ENCODE assay signal across 24 cellular contexts in the genomic region with DNA sequence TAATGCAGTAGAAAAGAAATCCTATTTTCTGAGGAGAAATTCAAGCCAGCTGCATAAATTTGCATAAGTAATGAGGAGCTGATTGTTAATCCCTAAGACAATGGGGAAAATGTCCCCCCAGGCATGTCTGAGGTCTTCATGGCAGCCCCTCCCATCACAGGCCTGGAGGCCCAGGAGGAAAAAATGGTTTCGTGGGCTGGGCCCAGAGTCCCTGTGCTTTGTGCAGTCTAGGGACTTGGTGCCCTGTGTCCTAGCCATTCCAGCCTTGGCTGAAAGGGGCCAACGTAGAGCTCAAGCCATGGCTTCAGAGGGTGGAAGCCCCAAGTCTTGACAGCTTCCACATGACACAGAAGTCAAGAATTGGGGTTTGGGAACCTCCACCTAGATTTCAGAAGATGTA.
DNase-seq lines count a peak whose midpoint lies in the region; ATAC-seq, FAIRE-seq and TF ChIP-seq lines count a peak whose summit lies in the region.
"Had no signal": no experiment of that assay in that cellular context is flagged by ENCODE, and none has a peak within 500 bp of the region (broad histone marks: within the 10 kb centered on the region; RNA-seq: fewer than 3 reads in every experiment).

No MANE protein-coding gene starts in this region.

- H3K79me2 ChIP-seq in K562 (ENCODE audit: control insufficient read depth, insufficient read depth, low read length) = no peaks in the 10 kb centered on the region
- no peaks in the 10 kb centered on the region for H3K79me2 ChIP-seq in mesendoderm (ENCODE audit: control insufficient read depth, insufficient read depth, low read length)

- no peak overlapping the region for H2BK15ac ChIP-seq in mesendoderm (replicated peaks; ENCODE audit: low read depth)

- no peak for TF ChIP-seq EP300 in A549 (IDR thresholded peaks at IDR 0.05)
- no peak for TF ChIP-seq EP300 in K562 (IDR thresholded peaks at IDR 0.05; ENCODE audit: low read length)

- no peak overlapping the region for H2AFZ ChIP-seq in K562 (ENCODE audit: low read depth, low read length)

- no peaks in the 10 kb centered on the region for H4K20me1 ChIP-seq in K562 (replicated peaks; ENCODE audit: control insufficient read depth, insufficient read depth, low read length)
- H4K20me1 ChIP-seq: BLaER1 treated with 17β-estradiol and CSF1 and Interleukin-3, amounts not matched to agents 10 nM and 100 nM had no signal

- H3K4me1 ChIP-seq in A549 = no peaks in the 10 kb centered on the region
- H3K4me1 ChIP-seq in HEK293 (ENCODE audit: control insufficient read depth, insufficient read depth, low read length) = no peaks in the 10 kb centered on the region
- no peaks in the 10 kb centered on the region for H3K4me1 ChIP-seq in K562 (replicated peaks in 1 of 2; ENCODE audit: control insufficient read depth in 2 of 2, insufficient read depth in 2 of 2, low read length in 2 of 2)
- H3K4me1 ChIP-seq in mesendoderm (ENCODE audit: control insufficient read depth, low read depth, low read length) = no peaks in the 10 kb centered on the region
- no peaks in the 10 kb centered on the region for H3K4me1 ChIP-seq in uterus
- H3K4me1 ChIP-seq: BLaER1 treated with 17β-estradiol and CSF1 and Interleukin-3, amounts not matched to agents 10 nM and 100 nM; Caco-2 had no signal

- H4K5ac ChIP-seq in mesendoderm (ENCODE audit: low read length) = no peak overlapping the region

- DNase-seq in A549 (ENCODE audit: low read depth in 1 of 2, low spot score in 1 of 2) (no peak), K562 (ENCODE audit: extremely low read depth in 1 of 4, low spot score in 3 of 4) (no peak), mesendoderm (peak; percentile 35), GM03348 (ENCODE audit: low spot score) (no peak), NCI-H1417 treated with DMSO at 0.1 percent for 48 hours (lab: John Stamatoyannopoulos, UW) (no peak), uterus (no peak), inferior parietal cortex (ENCODE audit: extremely low spot score) (no peak)
- DNase-seq: 8988T; AML-193; Caco-2; Calu3; CD4-positive, alpha-beta T cell; CD8-positive, alpha-beta T cell; DMS79 treated with DMSO at 0.1 percent for 48 hours; GF-D8 had no signal

- H3K18ac ChIP-seq in mesendoderm (ENCODE audit: low read length) = no peak overlapping the region

- CTCF ChIA-PET in A549 (lab: Yijun Ruan, JAX) (interaction anchor here (1.1 kb wide), 1 partner anchor 10 kb away, joined by 3 read pairs; no protein-coding TSS in a partner anchor), HEK293 (lab: Yijun Ruan, JAX) (no interaction called here), K562 (lab: Yijun Ruan, JAX; ENCODE audit: low intra/inter-chr PET ratio) (no interaction called here)

- no peak overlapping the region for H3K56ac ChIP-seq in mesendoderm (ENCODE audit: low read length)

- H3K36me3 ChIP-seq in HEK293 (ENCODE audit: control insufficient read depth in 2 of 2, insufficient read depth in 1 of 2, low read length in 2 of 2) = no peaks in the 10 kb centered on the region
- no peaks in the 10 kb centered on the region for H3K36me3 ChIP-seq in K562 (ENCODE audit: control insufficient read depth, insufficient read depth, low read length)
- no peaks in the 10 kb centered on the region for H3K36me3 ChIP-seq in mesendoderm (ENCODE audit: control insufficient read depth, insufficient read depth, low read length)
- no peaks in the 10 kb centered on the region for H3K36me3 ChIP-seq in uterus
- H3K36me3 ChIP-seq: BLaER1 treated with 17β-estradiol and CSF1 and Interleukin-3, amounts not matched to agents 10 nM and 100 nM had no signal

- no peak overlapping the region for H2BK120ac ChIP-seq in mesendoderm (ENCODE audit: low read depth, low read length)

- no peak overlapping the region for H2AK5ac ChIP-seq in mesendoderm (ENCODE audit: low read length)

- H3K9me3 ChIP-seq in A549 (no peaks in the 10 kb centered on the region; the same call in 2 of the 3 replicates), HEK293 (ENCODE audit: control insufficient read depth, insufficient read depth, low read depth, low read length) (no peaks in the 10 kb centered on the region), K562 (replicated peaks; ENCODE audit: control insufficient read depth, insufficient read depth, low read depth, low read length) (no peaks in the 10 kb centered on the region), uterus (no peaks in the 10 kb centered on the region)
- H3K9me3 ChIP-seq: Caco-2 had no signal

- H3K9ac ChIP-seq in K562 (ENCODE audit: insufficient read depth in 1 of 2, low read depth in 2 of 2, low read length in 2 of 2) (no peak overlapping the region), mesendoderm (ENCODE audit: low read length) (no peak overlapping the region)
- H3K9ac ChIP-seq: BLaER1 treated with 17β-estradiol and CSF1 and Interleukin-3, amounts not matched to agents 10 nM and 100 nM had no signal

- no TSS peak for BruUV-seq in K562 (replicated peaks; lab: Mats Ljungman, UMichigan)

- no peak overlapping the region for H3K4me3 ChIP-seq in A549
- no peak overlapping the region for H3K4me3 ChIP-seq in HEK293 (ENCODE audit: low read depth, low read length)
- H3K4me3 ChIP-seq in K562 = no peak overlapping the region
- H3K4me3 ChIP-seq in mesendoderm (ENCODE audit: low read length) = no peak overlapping the region
- no peak overlapping the region for H3K4me3 ChIP-seq in uterus
- H3K4me3 ChIP-seq: BLaER1 treated with 17β-estradiol and CSF1 and Interleukin-3, amounts not matched to agents 10 nM and 100 nM; GM12878 had no signal

- POLR2A ChIA-PET in A549 (lab: Yijun Ruan, JAX) = no interaction called here
- POLR2A ChIA-PET in HEK293 (lab: Yijun Ruan, JAX) = no interaction called here
- POLR2A ChIA-PET in K562 (lab: Yijun Ruan, JAX) = no interaction called here

- TF ChIP-seq RAD21 in A549 (conservative IDR thresholded peaks at IDR 0.05 in 1 of 2, IDR thresholded peaks at IDR 0.05 in 1 of 2) (no peak), K562 (CRISPR knock-in tag; conservative IDR thresholded peaks at IDR 0.05 in 1 of 2, IDR thresholded peaks at IDR 0.05 in 1 of 2) (no peak)

- H3K9me1 ChIP-seq in K562 (ENCODE audit: control insufficient read depth, insufficient read depth, low read length) = no peaks in the 10 kb centered on the region

- no peak for TF ChIP-seq CTCF in A549 (IDR thresholded peaks at IDR 0.05)
- TF ChIP-seq CTCF in HEK293 (tag by site-specific recombination; IDR thresholded peaks at IDR 0.05) = no peak
- no peak for TF ChIP-seq CTCF in K562 (IDR thresholded peaks at IDR 0.05 in 2 of 3, conservative IDR thresholded peaks at IDR 0.05 in 1 of 3; ENCODE audit: insufficient read depth in 2 of 3, low read depth in 1 of 3, low read length in 3 of 3)
- TF ChIP-seq CTCF in uterus (IDR thresholded peaks at IDR 0.05) = no peak

- H3K27me3 ChIP-seq in K562 (ENCODE audit: control insufficient read depth in 2 of 2, insufficient read depth in 2 of 2, low read length in 2 of 2) = no peaks in the 10 kb centered on the region
- H3K27me3 ChIP-seq in mesendoderm (ENCODE audit: insufficient read depth, low read length, poor library complexity) = no peaks in the 10 kb centered on the region
- H3K27me3 ChIP-seq in uterus = no peaks in the 10 kb centered on the region
- H3K27me3 ChIP-seq: BLaER1 treated with 17β-estradiol and CSF1 and Interleukin-3, amounts not matched to agents 10 nM and 100 nM had no signal

- H2BK5ac ChIP-seq in mesendoderm (ENCODE audit: low read length) = no peak overlapping the region

- no peak overlapping the region for H3K23ac ChIP-seq in mesendoderm (ENCODE audit: low read length)

- ATAC-seq in A549 (no peak), K562 (no peak)
- ATAC-seq: CD8-positive, alpha-beta T cell; GM12878 had no signal

- no peak overlapping the region for H3K4ac ChIP-seq in mesendoderm (ENCODE audit: low read depth, low read length)

- FAIRE-seq in A549 (lab: Jason Lieb, UNC) = no peak
- no peak for FAIRE-seq in K562 (lab: Jason Lieb, UNC)
- FAIRE-seq: A204.1, D721Med, G401.6, GM12878, GM12892, GM18507 had no signal

- 32% methylated on average over 2 of the region's 2 CpGs for WGBS in A549 (ENCODE audit: missing lambda C conversion rate)
- 0% methylated on average over 2 of the region's 2 CpGs for WGBS in K562 (ENCODE audit: insufficient coverage, low coverage, missing lambda C conversion rate)
- no CpG with 5 or more reads among the region's 2 CpGs for WGBS in mesendoderm (ENCODE audit: extremely low coverage, insufficient coverage, low lambda C conversion rate)

- in situ Hi-C loops in K562 (cut with MboI) = no loop called here

- no peaks in the 10 kb centered on the region for H3K79me1 ChIP-seq in mesendoderm (ENCODE audit: low read length)

- H4K8ac ChIP-seq in mesendoderm (ENCODE audit: low read depth, low read length) = no peak overlapping the region

- no peak overlapping the region for H3K4me2 ChIP-seq in A549
- no peak overlapping the region for H3K4me2 ChIP-seq in K562 (ENCODE audit: insufficient read depth, low read length)
- H3K4me2 ChIP-seq in mesendoderm (ENCODE audit: low read length) = no peak overlapping the region
- H3K4me2 ChIP-seq: BLaER1 treated with 17β-estradiol and CSF1 and Interleukin-3, amounts not matched to agents 10 nM and 100 nM had no signal

- intact Hi-C loops in K562 (cut with micrococcal nuclease) = no loop called here
- intact Hi-C loops in uterus (cut with DNase I; ENCODE audit: low total_unique reads) = no loop called here

- H3K27ac ChIP-seq in A549 (no peak overlapping the region), HEK293 (ENCODE audit: extremely low read depth, low read depth, low read length) (no peak overlapping the region), K562 (ENCODE audit: extremely low read depth, low read depth, low read length) (no peak overlapping the region), mesendoderm (ENCODE audit: low read depth, low read length) (no peak overlapping the region), uterus (no peak overlapping the region)
- H3K27ac ChIP-seq: BLaER1 treated with 17β-estradiol and CSF1 and Interleukin-3, amounts not matched to agents 10 nM and 100 nM; C4-2B had no signal

- TF ChIP-seq POLR2A in A549 (IDR thresholded peaks at IDR 0.05; ENCODE audit: low read length) (no peak), K562 (conservative IDR thresholded peaks at IDR 0.05) (no peak), uterus (IDR thresholded peaks at IDR 0.05) (no peak)

TF ChIP-seq in A549, 52 proteins besides CTCF, POLR2A, EP300 and RAD21:
- TF ChIP-seq FOXS1 (CRISPR knock-in tag; IDR thresholded peaks at IDR 0.05) = no peak
- TF ChIP-seq ZFP36 (IDR thresholded peaks at IDR 0.05; ENCODE audit: borderline replicate concordance, partially characterized antibody) = peak; percentile 96

TF ChIP-seq in HEK293, 187 proteins besides CTCF, POLR2A, EP300 and RAD21 (continues in another document):
- TF ChIP-seq ZNF561 (tag by site-specific recombination; IDR thresholded peaks at IDR 0.05; ENCODE audit: borderline replicate concordance) (no peak), ZNF549 (tag by site-specific recombination; IDR thresholded peaks at IDR 0.05) (no peak), TRIM28 (IDR thresholded peaks at IDR 0.05; ENCODE audit: borderline replicate concordance, low read length) (peak; percentile 94; the same call in 1 of the 2 replicates)

TF ChIP-seq in K562, 482 proteins besides CTCF, POLR2A, EP300 and RAD21 (continues in another document):
- TF ChIP-seq MXI1 (IDR thresholded peaks at IDR 0.05; ENCODE audit: low read depth, low read length) (no peak), ZFP36 (IDR thresholded peaks at IDR 0.05; ENCODE audit: low read depth, low read length, partially characterized antibody) (peak; percentile 71)
